Comparison of ENCODE assay signal across 8 cellular contexts in the genomic region with DNA sequence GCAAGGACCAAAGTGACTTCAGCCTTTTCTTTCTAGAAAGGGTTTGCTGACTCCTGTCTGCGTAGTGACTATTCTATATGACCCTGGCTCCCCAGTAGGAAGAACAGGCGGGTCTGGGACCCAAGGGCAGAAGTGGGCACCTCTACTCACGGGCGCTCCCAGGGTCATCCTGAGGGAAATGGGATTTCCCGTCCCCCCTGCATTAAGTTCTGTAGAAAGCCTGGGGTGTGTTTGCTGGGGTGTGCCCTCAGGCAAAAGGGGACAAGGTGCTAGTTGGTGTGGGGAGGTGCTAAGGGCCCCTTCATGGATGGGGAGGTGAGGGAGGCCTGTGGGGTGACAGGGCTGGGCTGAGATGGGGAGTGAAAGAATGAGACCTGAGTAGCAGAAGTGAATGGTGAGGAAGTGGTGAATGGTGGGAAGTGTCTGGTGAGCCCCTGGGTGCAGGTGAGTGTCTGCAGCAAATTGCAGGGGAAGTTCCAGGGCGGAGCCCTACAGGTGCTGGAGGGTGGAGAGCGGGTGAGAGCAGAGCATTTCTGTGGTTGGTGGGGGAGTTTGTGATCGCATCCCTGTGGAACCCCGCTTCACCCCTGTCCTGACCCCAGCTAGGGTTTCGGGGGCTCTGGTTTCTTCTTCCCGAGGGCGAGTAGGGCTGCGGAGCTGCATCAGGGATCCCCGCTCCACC. TPM values are rescaled to one million over a fixed set of nuclear protein-coding genes. Genes with fewer than 3 reads are reported as not detected.
A peak's percentile ranks its signal among the peaks of the same experiment; 100 is the strongest.
DNase-seq lines count a peak whose midpoint lies in the region; ATAC-seq, FAIRE-seq and TF ChIP-seq lines count a peak whose summit lies in the region.

No MANE protein-coding gene starts in this region.

- peak overlapping the region; percentile 92 for H3K27ac Mint-ChIP-seq in CD8-positive, alpha-beta T cell

- no peaks in the 10 kb centered on the region for H3K9me3 ChIP-seq in CD8-positive, alpha-beta T cell (ENCODE audit: low read length)
- H3K9me3 ChIP-seq in OCI-LY3 (ENCODE audit: insufficient read depth, low read length) (no peaks in the 10 kb centered on the region), neural cell (ENCODE audit: low read length) (no peaks in the 10 kb centered on the region)

- no peaks in the 10 kb centered on the region for H3K36me3 Mint-ChIP-seq in CD8-positive, alpha-beta T cell

- CTCF ChIA-PET in CD8-positive, alpha-beta T cell (lab: Charles Lee): no interaction called here

- peak in 5 of 7 experiments; percentile 29 to 83 (median 65) for DNase-seq in CD8-positive, alpha-beta T cell
- DNase-seq in coronary artery (ENCODE audit: low spot score) (peak; percentile 66), omental fat pad (ENCODE audit: low spot score) (no peak), hippocampal formation (lab: John Stamatoyannopoulos, UW) (no peak), frontal cortex (ENCODE audit: low spot score in 2 of 2) (no peak)

- FAIRE-seq in frontal cortex (lab: Jason Lieb, UNC): no peak

- H3K4me2 ChIP-seq in OCI-LY3 (ENCODE audit: low read length): peak overlapping the region; percentile 78
- peak overlapping the region; percentile 30 for H3K4me2 ChIP-seq in neural cell (ENCODE audit: low read length)

- no peak for TF ChIP-seq RAD21 in neural cell (conservative IDR thresholded peaks at IDR 0.05)

- peaks cover 15% of the 10 kb centered on the region for H3K4me1 ChIP-seq in CD8-positive, alpha-beta T cell (ENCODE audit: insufficient read depth, low read length)
- peaks cover 36% of the 10 kb centered on the region for H3K4me1 ChIP-seq in OCI-LY3 (ENCODE audit: low read length)

- peaks cover 12% of the 10 kb centered on the region for H3K27me3 Mint-ChIP-seq in CD8-positive, alpha-beta T cell (ENCODE audit: low read depth)

- H4K20me1 ChIP-seq in OCI-LY3 (ENCODE audit: insufficient read depth, low read length) (no peaks in the 10 kb centered on the region), neural cell (ENCODE audit: insufficient read depth) (no peaks in the 10 kb centered on the region)

- H3K27ac ChIP-seq in CD8-positive, alpha-beta T cell (ENCODE audit: low read depth, low read length): peak overlapping the region; percentile 36
- H3K27ac ChIP-seq in OCI-LY3 (ENCODE audit: low read length) (peak overlapping the region; percentile 76), coronary artery (no peak overlapping the region), neural cell (ENCODE audit: low read length) (no peak overlapping the region)

- ATAC-seq in CD8-positive, alpha-beta T cell: peak; percentile 63
- ATAC-seq in GM21717 (IDR thresholded peaks at IDR 0.05; ENCODE audit: unreplicated experiment) (peak; percentile 6), omental fat pad (ENCODE audit: low FRiP score) (no peak)

- H3K27me3 ChIP-seq in CD8-positive, alpha-beta T cell (ENCODE audit: insufficient read depth, low read length): no peaks in the 10 kb centered on the region
- H3K27me3 ChIP-seq in OCI-LY3 (ENCODE audit: low read depth, low read length) (no peaks in the 10 kb centered on the region), neural cell (ENCODE audit: insufficient read depth, low read depth, low read length) (peaks cover 32% of the 10 kb centered on the region)

- H3K79me2 ChIP-seq in OCI-LY3 (ENCODE audit: low read length) (no peaks in the 10 kb centered on the region), neural cell (replicated peaks; ENCODE audit: insufficient read depth, low read length) (no peaks in the 10 kb centered on the region)

- TF ChIP-seq CTCF in CD8-positive, alpha-beta T cell (IDR thresholded peaks at IDR 0.05): no peak
- TF ChIP-seq CTCF in OCI-LY3 (IDR thresholded peaks at IDR 0.05; ENCODE audit: low read depth, low read length) (no peak), coronary artery (IDR thresholded peaks at IDR 0.05) (no peak), neural cell (IDR thresholded peaks at IDR 0.05; ENCODE audit: poor library complexity, severe bottlenecking) (no peak), omental fat pad (IDR thresholded peaks at IDR 0.05) (no peak)

- POLR2A ChIA-PET in CD8-positive, alpha-beta T cell (lab: Charles Lee): interaction anchor here (1.4 kb wide), 1 partner anchor 26 kb away, joined by 3 read pairs; no protein-coding TSS in a partner anchor

- peak overlapping the region; percentile 79 for H3K9ac ChIP-seq in OCI-LY3 (ENCODE audit: low read length)
- peak overlapping the region; percentile 43 for H3K9ac ChIP-seq in neural cell (ENCODE audit: low read length)

- 0 out of 2 replicates have a peak overlapping the region, but pooled peaks have one; percentile 69 for H2AFZ ChIP-seq in OCI-LY3 (ENCODE audit: low read depth, low read length)
- H2AFZ ChIP-seq in neural cell (ENCODE audit: low read depth, low read length): no peak overlapping the region

- H3F3A ChIP-seq in neural cell (ENCODE audit: insufficient read depth, low read length, poor library complexity, severe bottlenecking): no peaks in the 10 kb centered on the region

- no peaks in the 10 kb centered on the region for H3K9me2 ChIP-seq in neural cell (ENCODE audit: insufficient read depth, low read length)

- H3K4me3 Mint-ChIP-seq in CD8-positive, alpha-beta T cell: peak overlapping the region; percentile 90

- no peaks in the 10 kb centered on the region for H3K36me3 ChIP-seq in CD8-positive, alpha-beta T cell (ENCODE audit: insufficient read depth, low read length)
- H3K36me3 ChIP-seq in OCI-LY3 (replicated peaks; ENCODE audit: low read depth, low read length): no peaks in the 10 kb centered on the region
- H3K36me3 ChIP-seq in neural cell (ENCODE audit: insufficient read depth, low read length): no peaks in the 10 kb centered on the region

- no peaks in the 10 kb centered on the region for H3K9me3 Mint-ChIP-seq in CD8-positive, alpha-beta T cell

- H3K4me1 Mint-ChIP-seq in CD8-positive, alpha-beta T cell (ENCODE audit: low read depth): peaks cover 28% of the 10 kb centered on the region

- TF ChIP-seq EP300 in neural cell (conservative IDR thresholded peaks at IDR 0.05; ENCODE audit: poor library complexity, severe bottlenecking): no peak

- H3K4me3 ChIP-seq in CD8-positive, alpha-beta T cell (ENCODE audit: low read depth, low read length): peak overlapping the region; percentile 82
- peak overlapping the region; percentile 94 for H3K4me3 ChIP-seq in OCI-LY3 (ENCODE audit: low read length)
- peak overlapping the region; percentile 76 for H3K4me3 ChIP-seq in coronary artery
- H3K4me3 ChIP-seq in neural cell (ENCODE audit: low read length): peak overlapping the region; percentile 69

- intact Hi-C loops in CD8-positive, alpha-beta T cell (cut with DNase I, micrococcal nuclease): loop anchor here (2.0 to 10.0 kb wide), 4 partner anchors 41 to 439 kb away; a partner anchor contains a TSS

TF ChIP-seq in neural cell, 6 proteins besides CTCF, POLR2A, EP300 and RAD21:
- TF ChIP-seq, protein P1, sequence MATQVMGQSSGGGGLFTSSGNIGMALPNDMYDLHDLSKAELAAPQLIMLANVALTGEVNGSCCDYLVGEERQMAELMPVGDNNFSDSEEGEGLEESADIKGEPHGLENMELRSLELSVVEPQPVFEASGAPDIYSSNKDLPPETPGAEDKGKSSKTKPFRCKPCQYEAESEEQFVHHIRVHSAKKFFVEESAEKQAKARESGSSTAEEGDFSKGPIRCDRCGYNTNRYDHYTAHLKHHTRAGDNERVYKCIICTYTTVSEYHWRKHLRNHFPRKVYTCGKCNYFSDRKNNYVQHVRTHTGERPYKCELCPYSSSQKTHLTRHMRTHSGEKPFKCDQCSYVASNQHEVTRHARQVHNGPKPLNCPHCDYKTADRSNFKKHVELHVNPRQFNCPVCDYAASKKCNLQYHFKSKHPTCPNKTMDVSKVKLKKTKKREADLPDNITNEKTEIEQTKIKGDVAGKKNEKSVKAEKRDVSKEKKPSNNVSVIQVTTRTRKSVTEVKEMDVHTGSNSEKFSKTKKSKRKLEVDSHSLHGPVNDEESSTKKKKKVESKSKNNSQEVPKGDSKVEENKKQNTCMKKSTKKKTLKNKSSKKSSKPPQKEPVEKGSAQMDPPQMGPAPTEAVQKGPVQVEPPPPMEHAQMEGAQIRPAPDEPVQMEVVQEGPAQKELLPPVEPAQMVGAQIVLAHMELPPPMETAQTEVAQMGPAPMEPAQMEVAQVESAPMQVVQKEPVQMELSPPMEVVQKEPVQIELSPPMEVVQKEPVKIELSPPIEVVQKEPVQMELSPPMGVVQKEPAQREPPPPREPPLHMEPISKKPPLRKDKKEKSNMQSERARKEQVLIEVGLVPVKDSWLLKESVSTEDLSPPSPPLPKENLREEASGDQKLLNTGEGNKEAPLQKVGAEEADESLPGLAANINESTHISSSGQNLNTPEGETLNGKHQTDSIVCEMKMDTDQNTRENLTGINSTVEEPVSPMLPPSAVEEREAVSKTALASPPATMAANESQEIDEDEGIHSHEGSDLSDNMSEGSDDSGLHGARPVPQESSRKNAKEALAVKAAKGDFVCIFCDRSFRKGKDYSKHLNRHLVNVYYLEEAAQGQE (IDR thresholded peaks at IDR 0.05; ENCODE audit: borderline replicate concordance): no peak
- no peak for TF ChIP-seq MXI1 (conservative IDR thresholded peaks at IDR 0.05; ENCODE audit: poor library complexity, severe bottlenecking)
- TF ChIP-seq SMC3 (conservative IDR thresholded peaks at IDR 0.05; ENCODE audit: poor library complexity): no peak
- TF ChIP-seq EZH2 (IDR thresholded peaks at IDR 0.05; ENCODE audit: borderline replicate concordance, insufficient read depth, low read length, poor library complexity, severe bottlenecking): no peak
- TF ChIP-seq POLR2AphosphoS5 (IDR thresholded peaks at IDR 0.05): no peak
- TF ChIP-seq TAF1 (IDR thresholded peaks at IDR 0.05; ENCODE audit: low read depth): no peak

RNA-seq across cellular contexts. Expression of a gene that starts 21.1 kb away (rescaled TPM):
- total RNA-seq in CD8-positive, alpha-beta T cell: not detected
- polyA plus RNA-seq in neural cell: not detected in 2 replicates
- polyA minus RNA-seq in neural cell: not detected in 2 replicates
- total RNA-seq in omental fat pad (not detected), frontal cortex (not detected)

RNA-seq across cellular contexts. Expression of a gene that starts 40.5 kb away (rescaled TPM):
- under 1 TPM; 0.28 to 0.41 TPM for total RNA-seq in CD8-positive, alpha-beta T cell
- 0.22 and 0.38 TPM in 2 replicates for polyA plus RNA-seq in neural cell
- polyA minus RNA-seq in neural cell: 0.24 and 0.35 TPM in 2 replicates
- total RNA-seq in omental fat pad (under 1 TPM in 2 of 4 donors, not detected in 2; 0.25 to 0.37 TPM), frontal cortex (1.6 TPM)

Comparison
In these comparisons a context has a peak if more than half of its experiments do, and no peak if none do; other contexts are left out.
1. DNase-seq: peak in CD8-positive, alpha-beta T cell (5 of 7) and coronary artery (single experiment); none in omental fat pad (single experiment), hippocampal formation (0 of 2) and frontal cortex (0 of 2).
2. H3K27ac ChIP-seq: peak in CD8-positive, alpha-beta T cell (single experiment) and OCI-LY3 (single experiment); none in coronary artery (0 of 2) and neural cell (single experiment).
3. Peak in every context shown above with its lines, with median percentiles within 50 percentile points of each other: H3K4me3 ChIP-seq.